11 cellular contexts compared by ENCODE assay signal in the genomic region with DNA sequence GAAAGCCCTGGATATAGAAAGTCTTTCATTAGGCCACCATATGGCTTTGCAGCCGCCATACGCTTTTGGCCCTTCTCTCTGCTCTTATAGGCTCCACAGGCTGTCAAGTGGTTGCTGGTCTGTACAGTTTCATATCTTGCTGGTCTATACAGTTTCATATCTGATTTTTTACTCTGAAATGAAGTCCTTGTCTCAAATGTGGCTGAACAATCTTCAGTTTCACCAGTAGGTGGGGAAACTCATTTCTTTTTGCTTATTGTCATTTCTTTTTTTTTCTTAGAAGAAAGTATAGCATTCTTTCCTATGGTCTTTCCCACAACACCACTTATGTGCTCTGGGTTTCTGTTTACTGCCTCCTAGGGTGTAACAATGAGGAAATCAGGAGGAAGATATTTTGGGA.
DNase-seq lines count a peak whose midpoint lies in the region; ATAC-seq and TF ChIP-seq lines count a peak whose summit lies in the region.
"Had no signal": no experiment of that assay in that cellular context is flagged by ENCODE, and none has a peak within 500 bp of the region (broad histone marks: within the 10 kb centered on the region; RNA-seq: fewer than 3 reads in every experiment).

No MANE protein-coding gene starts in this region.

- no peak overlapping the region for H3K27ac Mint-ChIP-seq in activated CD4-positive, alpha-beta memory T cell treated with anti-CD3 and anti-CD28 coated beads for 36 hours
- no peak overlapping the region for H3K27ac Mint-ChIP-seq in stimulated activated naive CD8-positive, alpha-beta T cell treated with anti-CD3 and anti-CD28 coated beads, Interleukin-15, amount 100 ng/mL, for 72 hours
- H3K27ac Mint-ChIP-seq: activated T-helper 1 cell treated with anti-CD3 and anti-CD28 coated beads, Interleukin-12 subunit alpha, Interleukin-12 subunit beta, Interleukin-2, Interleukin-4 antibody, amounts not matched to agents 30 ng/mL and 10 ng/mL and 1 ng/mL, durations not matched to agents 14 hours and 24 hours and 36 hours had no signal

- peak; percentile 50 for ATAC-seq in HG02759 (IDR thresholded peaks at IDR 0.05; ENCODE audit: unreplicated experiment)
- ATAC-seq in stimulated activated naive CD8-positive, alpha-beta T cell treated with anti-CD3 and anti-CD28 coated beads, Interleukin-15, amount 100 ng/mL, for 72 hours: no peak

- H3K4me3 Mint-ChIP-seq in activated CD4-positive, alpha-beta memory T cell treated with anti-CD3 and anti-CD28 coated beads for 36 hours: no peak overlapping the region
- H3K4me3 Mint-ChIP-seq in stimulated activated naive CD8-positive, alpha-beta T cell treated with anti-CD3 and anti-CD28 coated beads, Interleukin-15, amount 100 ng/mL, for 72 hours: no peak overlapping the region
- H3K4me3 Mint-ChIP-seq: activated T-helper 1 cell treated with anti-CD3 and anti-CD28 coated beads, Interleukin-12 subunit alpha, Interleukin-12 subunit beta, Interleukin-2, Interleukin-4 antibody, amounts not matched to agents 30 ng/mL and 10 ng/mL and 1 ng/mL, durations not matched to agents 14 hours and 24 hours and 36 hours had no signal

- DNase-seq in GM03348 (ENCODE audit: low spot score) (peak; percentile 11), NCI-H526 (lab: John Stamatoyannopoulos, UW) (peak; percentile 3 to 14), fibroblast of mammary gland (ENCODE audit: low read depth) (peak; percentile 1), NCI-H187 treated with DMSO at 0.1 percent for 48 hours (lab: John Stamatoyannopoulos, UW) (no peak)
- DNase-seq in activated CD4-positive, alpha-beta memory T cell treated with anti-CD3 and anti-CD28 coated beads for 36 hours: no peak
- DNase-seq in stimulated activated naive CD8-positive, alpha-beta T cell treated with anti-CD3 and anti-CD28 coated beads, Interleukin-15, amount 100 ng/mL, for 72 hours: no peak
- no peak for DNase-seq in activated T-cell treated with anti-CD3 and anti-CD28 coated beads, Interleukin-2, amount 50 U/mL, for 1 hour
- DNase-seq: KG1, transverse colon had no signal

- POLR2A ChIA-PET in activated CD4-positive, alpha-beta memory T cell treated with anti-CD3 and anti-CD28 coated beads for 36 hours (lab: Charles Lee): no interaction called here

- intact Hi-C loops in activated CD4-positive, alpha-beta memory T cell treated with anti-CD3 and anti-CD28 coated beads for 36 hours (cut with micrococcal nuclease): no loop called here

- H3K36me3 Mint-ChIP-seq in activated CD4-positive, alpha-beta memory T cell treated with anti-CD3 and anti-CD28 coated beads for 36 hours: no peaks in the 10 kb centered on the region

- H3K9me3 Mint-ChIP-seq in activated CD4-positive, alpha-beta memory T cell treated with anti-CD3 and anti-CD28 coated beads for 36 hours: no peaks in the 10 kb centered on the region
- no peaks in the 10 kb centered on the region for H3K9me3 Mint-ChIP-seq in stimulated activated naive CD8-positive, alpha-beta T cell treated with anti-CD3 and anti-CD28 coated beads, Interleukin-15, amount 100 ng/mL, for 72 hours
- H3K9me3 Mint-ChIP-seq: activated T-helper 1 cell treated with anti-CD3 and anti-CD28 coated beads, Interleukin-12 subunit alpha, Interleukin-12 subunit beta, Interleukin-2, Interleukin-4 antibody, amounts not matched to agents 30 ng/mL and 10 ng/mL and 1 ng/mL, durations not matched to agents 14 hours and 24 hours and 36 hours had no signal

- CTCF ChIA-PET in activated CD4-positive, alpha-beta memory T cell treated with anti-CD3 and anti-CD28 coated beads for 36 hours (lab: Charles Lee): no interaction called here

- H3K27me3 Mint-ChIP-seq in activated CD4-positive, alpha-beta memory T cell treated with anti-CD3 and anti-CD28 coated beads for 36 hours: no peaks in the 10 kb centered on the region
- H3K27me3 Mint-ChIP-seq in stimulated activated naive CD8-positive, alpha-beta T cell treated with anti-CD3 and anti-CD28 coated beads, Interleukin-15, amount 100 ng/mL, for 72 hours: no peaks in the 10 kb centered on the region

- peak; percentile 9 for TF ChIP-seq CTCF in fibroblast of mammary gland (conservative IDR thresholded peaks at IDR 0.05; ENCODE audit: control insufficient read depth, insufficient read depth, low read depth, low read length)

- H3K4me3 ChIP-seq in fibroblast of mammary gland (ENCODE audit: control insufficient read depth, low read depth, low read length): no peak overlapping the region
- H3K4me3 ChIP-seq: transverse colon had no signal

- no peaks in the 10 kb centered on the region for H3K4me1 Mint-ChIP-seq in activated CD4-positive, alpha-beta memory T cell treated with anti-CD3 and anti-CD28 coated beads for 36 hours (ENCODE audit: low read depth)
- no peaks in the 10 kb centered on the region for H3K4me1 Mint-ChIP-seq in stimulated activated naive CD8-positive, alpha-beta T cell treated with anti-CD3 and anti-CD28 coated beads, Interleukin-15, amount 100 ng/mL, for 72 hours

Comparison
In these comparisons a context has a peak if more than half of its experiments do, and no peak if none do; other contexts are left out.
1. DNase-seq: peak in GM03348 (single experiment), NCI-H526 (2 of 2) and fibroblast of mammary gland (single experiment); none in NCI-H187 treated with DMSO at 0.1 percent for 48 hours (single experiment), activated CD4-positive, alpha-beta memory T cell treated with anti-CD3 and anti-CD28 coated beads for 36 hours (single experiment), stimulated activated naive CD8-positive, alpha-beta T cell treated with anti-CD3 and anti-CD28 coated beads, Interleukin-15, amount 100 ng/mL, for 72 hours (0 of 2) and activated T-cell treated with anti-CD3 and anti-CD28 coated beads, Interleukin-2, amount 50 U/mL, for 1 hour (single experiment).